ENCODE assay signal across 7 cellular contexts in the genomic region with DNA sequence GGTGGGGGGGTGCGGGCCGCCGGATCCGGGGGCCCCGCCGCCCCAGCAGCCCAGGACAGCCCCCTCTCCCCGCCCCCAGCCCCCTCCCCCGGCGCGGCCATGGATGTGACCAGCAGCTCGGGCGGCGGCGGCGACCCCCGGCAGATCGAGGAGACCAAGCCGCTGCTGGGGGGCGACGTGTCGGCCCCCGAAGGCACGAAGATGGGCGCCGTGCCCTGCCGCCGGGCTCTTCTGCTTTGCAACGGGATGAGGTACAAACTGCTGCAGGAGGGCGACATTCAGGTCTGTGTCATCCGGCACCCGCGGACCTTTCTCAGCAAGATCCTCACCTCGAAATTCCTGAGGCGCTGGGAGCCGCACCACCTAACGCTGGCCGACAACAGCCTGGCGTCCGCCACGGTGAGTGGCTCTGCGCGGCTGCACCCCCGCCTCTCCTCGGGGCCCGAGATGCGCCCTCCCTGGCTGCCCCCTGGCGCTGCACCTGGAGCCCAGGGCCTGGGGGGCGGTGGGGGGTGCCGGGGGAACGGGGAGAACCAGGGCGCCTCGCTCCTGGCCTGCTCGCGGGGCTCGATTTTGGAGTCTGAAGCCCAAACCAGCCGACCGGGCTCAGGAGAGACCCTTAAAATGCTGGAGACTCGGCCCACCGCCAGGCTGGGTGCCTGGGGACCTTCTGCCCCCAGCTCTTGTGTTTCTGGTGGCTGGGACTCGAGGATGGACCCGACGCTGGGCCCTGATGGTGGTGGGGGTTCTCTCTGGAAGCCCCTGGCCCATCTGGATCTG. TPM values are rescaled to one million over a fixed set of nuclear protein-coding genes. Genes with fewer than 3 reads are reported as not detected.
DNase-seq lines count a peak whose midpoint lies in the region; ATAC-seq, FAIRE-seq and TF ChIP-seq lines count a peak whose summit lies in the region.

No MANE protein-coding gene starts in this region.

- peak overlapping the region; percentile 90 for H3K4me2 ChIP-seq in PC-3 (ENCODE audit: low read length)

- WGBS in right cardiac atrium, result under 1% methylated on average over 62 of the region's 62 CpGs

- H3K4me1 ChIP-seq in PC-3 (ENCODE audit: insufficient read depth, low read length) (peaks cover 28% of the 10 kb centered on the region), right cardiac atrium (ENCODE audit: control insufficient read depth, insufficient read depth, low read length) (peaks cover 5% of the 10 kb centered on the region)

- H3K79me2 ChIP-seq in PC-3 (ENCODE audit: low read length), result peaks cover 53% of the 10 kb centered on the region

- no TSS peak for BruUV-seq in PC-3 (replicated peaks; lab: Mats Ljungman, UMichigan)

- POLR2A ChIA-PET in PC-3 (lab: Charles Lee; ENCODE audit: unreplicated experiment), result no interaction called here
- POLR2A ChIA-PET in activated naive CD8-positive, alpha-beta T cell treated with anti-CD3 and anti-CD28 coated beads, Interleukin-2, amount 10 ng/mL, durations not matched to agents 7 days and 5 days (lab: Charles Lee), result interaction anchor here (0.6 to 3.1 kb wide), 7 partner anchors 14 to 203 kb away, joined by 3 to 24 read pairs (median 4); a partner anchor contains a TSS

- H3K9me3 Mint-ChIP-seq in activated naive CD8-positive, alpha-beta T cell treated with anti-CD3 and anti-CD28 coated beads, Interleukin-2, amount 10 ng/mL, durations not matched to agents 7 days and 5 days, result no peaks in the 10 kb centered on the region

- FAIRE-seq in H54 (lab: Jason Lieb, UNC), result no peak

- peaks cover 31% of the 10 kb centered on the region for H3K27me3 Mint-ChIP-seq in activated naive CD8-positive, alpha-beta T cell treated with anti-CD3 and anti-CD28 coated beads, Interleukin-2, amount 10 ng/mL, durations not matched to agents 7 days and 5 days

- H3K27ac ChIP-seq in PC-3 (ENCODE audit: low read length) (peak overlapping the region; percentile 83), right cardiac atrium (ENCODE audit: low read length) (peak overlapping the region; percentile 66)

- DNase-seq in GM12864 (ENCODE audit: low read depth) (no peak), H54 (ENCODE audit: insufficient read length, low spot score) (peak; percentile 81), PC-3 (no peak), right cardiac atrium (peak; percentile 47 to 81 (median 72)), retinal pigment epithelial cell (ENCODE audit: low read depth) (no peak), AML-193 (lab: John Stamatoyannopoulos, UW) (no peak)
- DNase-seq in activated naive CD8-positive, alpha-beta T cell treated with anti-CD3 and anti-CD28 coated beads, Interleukin-2, amount 10 ng/mL, durations not matched to agents 7 days and 5 days, result peak; percentile 72

- H3K36me3 ChIP-seq in PC-3 (ENCODE audit: low read depth, low read length), result no peaks in the 10 kb centered on the region

- TF ChIP-seq POLR2A in H54 (IDR thresholded peaks at IDR 0.05; ENCODE audit: low read depth, low read length), result no peak

- ATAC-seq in PC-3, result peak; percentile 8; the same call in 1 of the 2 replicates
- peak; percentile 40 for ATAC-seq in activated naive CD8-positive, alpha-beta T cell treated with anti-CD3 and anti-CD28 coated beads, Interleukin-2, amount 10 ng/mL, durations not matched to agents 7 days and 5 days (ENCODE audit: low read depth)
- peak; percentile 30 to 42 for ATAC-seq in right cardiac atrium

- H3K36me3 Mint-ChIP-seq in activated naive CD8-positive, alpha-beta T cell treated with anti-CD3 and anti-CD28 coated beads, Interleukin-2, amount 10 ng/mL, durations not matched to agents 7 days and 5 days, result peaks cover 17% of the 10 kb centered on the region

- H3K4me3 ChIP-seq in GM12864 (ENCODE audit: low read depth, low read length) (peak overlapping the region; percentile 78), PC-3 (ENCODE audit: low read length) (peak overlapping the region; percentile 98), right cardiac atrium (ENCODE audit: low read length) (peak overlapping the region; percentile 98), retinal pigment epithelial cell (ENCODE audit: low read length) (peak overlapping the region; percentile 88)

- peaks cover 25% of the 10 kb centered on the region for H4K20me1 ChIP-seq in PC-3 (ENCODE audit: low read length)

- TF ChIP-seq CTCF in GM12864 (IDR thresholded peaks at IDR 0.05; ENCODE audit: low read depth, low read length, missing control alignments), result peak; percentile 31
- no peak for TF ChIP-seq CTCF in PC-3 (conservative IDR thresholded peaks at IDR 0.05; ENCODE audit: low read depth, low read length)
- peak; percentile 24 for TF ChIP-seq CTCF in retinal pigment epithelial cell (conservative IDR thresholded peaks at IDR 0.05; ENCODE audit: low read depth, low read length)

- peak overlapping the region; percentile 91 for H3K4me3 Mint-ChIP-seq in activated naive CD8-positive, alpha-beta T cell treated with anti-CD3 and anti-CD28 coated beads, Interleukin-2, amount 10 ng/mL, durations not matched to agents 7 days and 5 days

- H3K4me1 Mint-ChIP-seq in activated naive CD8-positive, alpha-beta T cell treated with anti-CD3 and anti-CD28 coated beads, Interleukin-2, amount 10 ng/mL, durations not matched to agents 7 days and 5 days, result peaks cover 42% of the 10 kb centered on the region

- no peaks in the 10 kb centered on the region for H3K9me2 ChIP-seq in PC-3 (replicated peaks; ENCODE audit: low read length)

- CTCF ChIA-PET in PC-3 (lab: Charles Lee), result no interaction called here

- intact Hi-C loops in PC-3 (cut with micrococcal nuclease), result loop anchor here (5.0 kb wide), 2 partner anchors 57 to 152 kb away; no protein-coding TSS in a partner anchor
- intact Hi-C loops in right cardiac atrium (cut with DNase I), result no loop called here

- H3K9ac ChIP-seq in PC-3 (ENCODE audit: low read length), result peak overlapping the region; percentile 93

- H3K27me3 ChIP-seq in PC-3 (ENCODE audit: low read length) (no peaks in the 10 kb centered on the region), right cardiac atrium (ENCODE audit: control insufficient read depth, insufficient read depth) (no peaks in the 10 kb centered on the region)

- H3F3A ChIP-seq in PC-3 (ENCODE audit: low read length, unreplicated experiment), result peaks cover 5% of the 10 kb centered on the region

- peak overlapping the region; percentile 90 for H3K27ac Mint-ChIP-seq in activated naive CD8-positive, alpha-beta T cell treated with anti-CD3 and anti-CD28 coated beads, Interleukin-2, amount 10 ng/mL, durations not matched to agents 7 days and 5 days

- H2AFZ ChIP-seq in PC-3 (ENCODE audit: low read length), result no peak overlapping the region

- no peaks in the 10 kb centered on the region for H3K9me3 ChIP-seq in PC-3 (ENCODE audit: low read length)
- H3K9me3 ChIP-seq in right cardiac atrium (ENCODE audit: control insufficient read depth, low read length), result no peaks in the 10 kb centered on the region

RNA-seq across cellular contexts. Expression of a gene that starts 0.7 kb away (rescaled TPM):
- total RNA-seq in PC-3 (2014; rRNA removed), result 25.7 and 43.7 TPM in 2 replicates
- 10 to 100 TPM; 65.4 to 76.7 TPM for total RNA-seq in activated naive CD8-positive, alpha-beta T cell treated with anti-CD3 and anti-CD28 coated beads, Interleukin-2, amount 10 ng/mL, durations not matched to agents 7 days and 5 days
- 10 to 100 TPM; 15.8 to 29.0 (median 21.3) TPM for total RNA-seq in right cardiac atrium
- polyA plus RNA-seq in right cardiac atrium, result 9.0 TPM

Comparison
In these comparisons a context has a peak if more than half of its experiments do, and no peak if none do; other contexts are left out.
1. DNase-seq: peak in H54 (single experiment), activated naive CD8-positive, alpha-beta T cell treated with anti-CD3 and anti-CD28 coated beads, Interleukin-2, amount 10 ng/mL, durations not matched to agents 7 days and 5 days (single experiment) and right cardiac atrium (3 of 3); none in GM12864 (single experiment), PC-3 (single experiment), retinal pigment epithelial cell (single experiment) and AML-193 (0 of 2).
2. Peak in every context shown above with its lines, with median percentiles within 50 percentile points of each other: H3K4me3 ChIP-seq and ATAC-seq.